In genomic region chr2:164479460-164479859, GRCh38 we compare ENCODE assay signal across 8 cellular contexts.
DNase-seq lines count a peak whose midpoint lies in the region; ATAC-seq, FAIRE-seq and TF ChIP-seq lines count a peak whose summit lies in the region.

No MANE protein-coding gene starts in this region.

- H3K4me3 Mint-ChIP-seq in natural killer cell treated with Interleukin-12 subunit alpha and Interleukin-12 subunit beta and Interleukin-15 and Interleukin-18, amount 100 ng/mL, for 72 hours = no peak overlapping the region
- H3K4me3 Mint-ChIP-seq in activated T-helper 2 cell treated with anti-CD3 and anti-CD28 coated beads, Interferon-gamma antibody, Interleukin-2, Interleukin-4, amounts not matched to agents 10 μg/mL and 5 μg/mL and 100 μg/mL, durations not matched to agents 14 hours and 24 hours and 36 hours (ENCODE audit: low read depth) = no peak overlapping the region

- H3K27ac ChIP-seq in testis = no peak overlapping the region

- H3K9me3 ChIP-seq in testis = no peaks in the 10 kb centered on the region

- TF ChIP-seq CTCF in testis (IDR thresholded peaks at IDR 0.05) = peak; percentile 5 to 30 (median 6)

- peaks cover 5% of the 10 kb centered on the region for H3K36me3 Mint-ChIP-seq in natural killer cell treated with Interleukin-12 subunit alpha and Interleukin-12 subunit beta and Interleukin-15 and Interleukin-18, amount 100 ng/mL, for 72 hours
- no peaks in the 10 kb centered on the region for H3K36me3 Mint-ChIP-seq in activated T-helper 2 cell treated with anti-CD3 and anti-CD28 coated beads, Interferon-gamma antibody, Interleukin-2, Interleukin-4, amounts not matched to agents 10 μg/mL and 5 μg/mL and 100 μg/mL, durations not matched to agents 14 hours and 24 hours and 36 hours (ENCODE audit: low read depth)

- H3K27me3 Mint-ChIP-seq in natural killer cell treated with Interleukin-12 subunit alpha and Interleukin-12 subunit beta and Interleukin-15 and Interleukin-18, amount 100 ng/mL, for 72 hours = no peaks in the 10 kb centered on the region
- no peaks in the 10 kb centered on the region for H3K27me3 Mint-ChIP-seq in activated T-helper 2 cell treated with anti-CD3 and anti-CD28 coated beads, Interferon-gamma antibody, Interleukin-2, Interleukin-4, amounts not matched to agents 10 μg/mL and 5 μg/mL and 100 μg/mL, durations not matched to agents 14 hours and 24 hours and 36 hours (ENCODE audit: low read depth)

- H3K9me3 Mint-ChIP-seq in natural killer cell treated with Interleukin-12 subunit alpha and Interleukin-12 subunit beta and Interleukin-15 and Interleukin-18, amount 100 ng/mL, for 72 hours = peaks cover 3% of the 10 kb centered on the region
- no peaks in the 10 kb centered on the region for H3K9me3 Mint-ChIP-seq in activated T-helper 2 cell treated with anti-CD3 and anti-CD28 coated beads, Interferon-gamma antibody, Interleukin-2, Interleukin-4, amounts not matched to agents 10 μg/mL and 5 μg/mL and 100 μg/mL, durations not matched to agents 14 hours and 24 hours and 36 hours

- TF ChIP-seq POLR2A in testis (IDR thresholded peaks at IDR 0.05) = no peak

- no peaks in the 10 kb centered on the region for H3K4me1 Mint-ChIP-seq in natural killer cell treated with Interleukin-12 subunit alpha and Interleukin-12 subunit beta and Interleukin-15 and Interleukin-18, amount 100 ng/mL, for 72 hours (ENCODE audit: low read depth in 2 of 2)
- H3K4me1 Mint-ChIP-seq in activated T-helper 2 cell treated with anti-CD3 and anti-CD28 coated beads, Interferon-gamma antibody, Interleukin-2, Interleukin-4, amounts not matched to agents 10 μg/mL and 5 μg/mL and 100 μg/mL, durations not matched to agents 14 hours and 24 hours and 36 hours (ENCODE audit: low read depth) = no peaks in the 10 kb centered on the region

- peak; percentile 27 to 38 for DNase-seq in NCI-H524 (lab: John Stamatoyannopoulos, UW)
- no peak for DNase-seq in NCI-H524 treated with DMSO at 0.1 percent for 48 hours (lab: John Stamatoyannopoulos, UW)
- DNase-seq in RCC 7860 (ENCODE audit: low spot score) = peak; percentile 33
- DNase-seq in glomerular visceral epithelial cell (ENCODE audit: extremely low spot score) = peak; percentile 60
- DNase-seq in testis = peak; percentile 55
- no peak for DNase-seq in natural killer cell treated with Interleukin-12 subunit alpha and Interleukin-12 subunit beta and Interleukin-15 and Interleukin-18, amount 100 ng/mL, for 72 hours (ENCODE audit: low spot score)
- no peak for DNase-seq in NCI-H69 (lab: John Stamatoyannopoulos, UW)
- no peak for DNase-seq in activated T-helper 2 cell treated with anti-CD3 and anti-CD28 coated beads, Interferon-gamma antibody, Interleukin-2, Interleukin-4, amounts not matched to agents 10 μg/mL and 5 μg/mL and 100 μg/mL, durations not matched to agents 14 hours and 24 hours and 36 hours (ENCODE audit: low spot score)

- no peak overlapping the region for H3K4me3 ChIP-seq in testis

- H3K27ac Mint-ChIP-seq in natural killer cell treated with Interleukin-12 subunit alpha and Interleukin-12 subunit beta and Interleukin-15 and Interleukin-18, amount 100 ng/mL, for 72 hours = no peak overlapping the region
- H3K27ac Mint-ChIP-seq in activated T-helper 2 cell treated with anti-CD3 and anti-CD28 coated beads, Interferon-gamma antibody, Interleukin-2, Interleukin-4, amounts not matched to agents 10 μg/mL and 5 μg/mL and 100 μg/mL, durations not matched to agents 14 hours and 24 hours and 36 hours = no peak overlapping the region

- ATAC-seq in natural killer cell treated with Interleukin-12 subunit alpha and Interleukin-12 subunit beta and Interleukin-15 and Interleukin-18, amount 100 ng/mL, for 72 hours = no peak

- H3K4me1 ChIP-seq in testis = no peaks in the 10 kb centered on the region

- no peaks in the 10 kb centered on the region for H3K27me3 ChIP-seq in testis

- FAIRE-seq in RCC 7860 (lab: Jason Lieb, UNC) = peak; percentile 65

- WGBS in testis, 2 donors = 34 to 39% methylated on average over 2 of the region's 2 CpGs

- intact Hi-C loops in testis (cut with DNase I; ENCODE audit: low total_unique reads) = no loop called here
- intact Hi-C loops in activated T-helper 2 cell treated with anti-CD3 and anti-CD28 coated beads, Interferon-gamma antibody, Interleukin-2, Interleukin-4, amounts not matched to agents 10 μg/mL and 5 μg/mL and 100 μg/mL, durations not matched to agents 14 hours and 24 hours and 36 hours (cut with micrococcal nuclease) = no loop called here

- H3K36me3 ChIP-seq in testis (ENCODE audit: low read depth, missing control alignments) = no peaks in the 10 kb centered on the region

Comparison
In these comparisons a context has a peak if more than half of its experiments do, and no peak if none do; other contexts are left out.
1. DNase-seq: peak in NCI-H524 (2 of 2), RCC 7860 (single experiment), glomerular visceral epithelial cell (single experiment) and testis (single experiment); none in NCI-H524 treated with DMSO at 0.1 percent for 48 hours (single experiment), natural killer cell treated with Interleukin-12 subunit alpha and Interleukin-12 subunit beta and Interleukin-15 and Interleukin-18, amount 100 ng/mL, for 72 hours (single experiment), NCI-H69 (single experiment) and activated T-helper 2 cell treated with anti-CD3 and anti-CD28 coated beads, Interferon-gamma antibody, Interleukin-2, Interleukin-4, amounts not matched to agents 10 μg/mL and 5 μg/mL and 100 μg/mL, durations not matched to agents 14 hours and 24 hours and 36 hours (single experiment).